Comparison of ENCODE assay signal across 2 cellular contexts in genomic region chr3:167288737-167289136, GRCh38.
A peak's percentile ranks its signal among the peaks of the same experiment; 100 is the strongest.
TF ChIP-seq lines count a peak whose summit lies in the region.

No MANE protein-coding gene starts in this region.

TF ChIP-seq in A549, 52 proteins besides CTCF, POLR2A, EP300 and RAD21 (continued from another document):
- TF ChIP-seq USF2 (IDR thresholded peaks at IDR 0.05) = no peak

TF ChIP-seq in IMR-90, 13 proteins besides CTCF, POLR2A, EP300 and RAD21:
- TF ChIP-seq MAFK (IDR thresholded peaks at IDR 0.05; ENCODE audit: low read depth, low read length) (peak; percentile 52; the same call in 1 of the 2 replicates), SMC3 (IDR thresholded peaks at IDR 0.05; ENCODE audit: low read depth, low read length) (no peak)
